Comparison of ENCODE assay signal across 1 cellular context in genomic region chr10:110141747-110142625, GRCh38.
TF ChIP-seq lines count a peak whose summit lies in the region.

No MANE protein-coding gene starts in this region.

TF ChIP-seq in H1, 55 proteins besides CTCF, POLR2A, EP300 and RAD21 (continued from another document):
- no peak for TF ChIP-seq SIN3A (conservative IDR thresholded peaks at IDR 0.05 in 1 of 2, IDR thresholded peaks at IDR 0.05 in 1 of 2; ENCODE audit: low read depth in 1 of 2, low read length in 2 of 2)
